11 cellular contexts compared by ENCODE assay signal in genomic region chr18:3472681-3473544, GRCh38. TPM values are rescaled to one million over a fixed set of nuclear protein-coding genes. Genes with fewer than 3 reads are reported as not detected.
DNase-seq lines count a peak whose midpoint lies in the region; ATAC-seq lines count a peak whose summit lies in the region.
"Had no signal": no experiment of that assay in that cellular context is flagged by ENCODE, and none has a peak within 500 bp of the region (broad histone marks: within the 10 kb centered on the region; RNA-seq: fewer than 3 reads in every experiment).

No MANE protein-coding gene starts in this region.

- H3K4me1 Mint-ChIP-seq in effector memory CD8-positive, alpha-beta T cell (ENCODE audit: low read depth in 2 of 2), result peaks cover 11% of the 10 kb centered on the region in 2 donors

- ATAC-seq in GM21423 (IDR thresholded peaks at IDR 0.05; ENCODE audit: unreplicated experiment) (peak; percentile 90), HG03175 (IDR thresholded peaks at IDR 0.05; ENCODE audit: unreplicated experiment) (peak; percentile 88)
- peak; percentile 59 for ATAC-seq in effector memory CD8-positive, alpha-beta T cell (replicated peaks)
- ATAC-seq: body of pancreas had no signal

- H3K27ac Mint-ChIP-seq in effector memory CD8-positive, alpha-beta T cell, result peak overlapping the region; percentile 83 to 84

- no peaks in the 10 kb centered on the region for H3K9me3 Mint-ChIP-seq in effector memory CD8-positive, alpha-beta T cell

- H3K36me3 Mint-ChIP-seq in effector memory CD8-positive, alpha-beta T cell (ENCODE audit: insufficient read depth), result peaks cover 3% of the 10 kb centered on the region

- H3K27me3 Mint-ChIP-seq in effector memory CD8-positive, alpha-beta T cell, result no peaks in the 10 kb centered on the region

- H3K4me3 Mint-ChIP-seq in effector memory CD8-positive, alpha-beta T cell, result peak overlapping the region; percentile 60 to 63
- H3K4me3 Mint-ChIP-seq: neural crest cell had no signal

- peak; percentile 10 for DNase-seq in activated CD4-positive, alpha-beta T cell treated with anti-CD3 and anti-CD28 coated beads for 48 hours
- no peak for DNase-seq in activated CD4-positive, alpha-beta T cell treated with anti-CD3 and anti-CD28 coated beads, Interleukin-2, amount 50 U/mL, for 4 hours
- no peak for DNase-seq in effector memory CD8-positive, alpha-beta T cell
- no peak for DNase-seq in DMS 273 (lab: John Stamatoyannopoulos, UW; ENCODE audit: unreplicated experiment)
- DNase-seq in HT-29 (ENCODE audit: low spot score), result no peak
- DNase-seq in NCI-H510A (lab: John Stamatoyannopoulos, UW), result no peak
- DNase-seq: body of pancreas, Peyer's patch had no signal

RNA-seq across cellular contexts. Expression of gene TGIF1, which starts 22.9 kb away (rescaled TPM):
- total RNA-seq in HT-29 (2014; rRNA removed; shearing (Covaris generic)), result 241 and 264 TPM in 2 replicates
